ENCODE assay signal across 13 cellular contexts in the genomic region with DNA sequence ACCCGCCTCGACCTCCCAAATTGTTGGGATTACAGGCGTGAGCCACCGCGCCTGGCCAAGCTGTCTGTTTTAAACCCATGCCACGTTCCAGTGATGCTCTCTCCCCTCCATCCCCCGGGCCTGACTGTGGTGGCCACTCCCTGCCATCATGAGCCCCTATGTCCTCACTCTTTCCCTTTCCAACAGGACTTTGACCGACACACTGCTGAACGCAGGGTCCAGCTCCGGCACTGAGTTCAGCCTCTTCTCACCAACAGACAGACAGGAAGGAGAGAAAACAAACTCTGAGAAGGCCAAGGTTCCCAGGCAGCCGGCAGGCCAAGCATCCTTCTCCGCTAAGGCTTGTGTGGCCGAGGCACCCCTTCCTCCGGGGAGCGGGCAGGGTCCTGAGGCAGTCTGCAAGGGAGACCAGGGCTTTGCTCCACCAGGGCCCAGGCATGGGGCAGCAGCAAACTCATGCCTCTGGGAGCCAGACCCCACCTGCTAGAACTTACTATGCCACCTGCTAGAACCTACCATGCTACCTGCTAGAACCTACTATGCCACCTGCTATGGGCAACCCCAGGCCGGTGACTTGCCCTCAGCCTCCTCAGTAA.
DNase-seq lines count a peak whose midpoint lies in the region; ATAC-seq and TF ChIP-seq lines count a peak whose summit lies in the region.
"Had no signal": no experiment of that assay in that cellular context is flagged by ENCODE, and none has a peak within 500 bp of the region (broad histone marks: within the 10 kb centered on the region; RNA-seq: fewer than 3 reads in every experiment).

No MANE protein-coding gene starts in this region.

- WGBS in liver: 83% methylated on average over 16 of the region's 16 CpGs
- WGBS in gastroesophageal sphincter (ENCODE audit: low coverage in 1 of 2), 2 donors: 93% methylated on average over 8 of the region's 16 CpGs; no CpG with 5 or more reads in 1 of the 2 donors

- H3K27me3 ChIP-seq in BLaER1 (no peaks in the 10 kb centered on the region), liver (ENCODE audit: control insufficient read depth in 4 of 4, insufficient read depth in 4 of 4, low read length in 3 of 4) (no peaks in the 10 kb centered on the region), gastroesophageal sphincter (no peaks in the 10 kb centered on the region)

- TF ChIP-seq EP300 in gastroesophageal sphincter (IDR thresholded peaks at IDR 0.05): no peak

- H3K27me3 Mint-ChIP-seq in activated CD8-positive, alpha-beta T cell treated with anti-CD3 and anti-CD28 coated beads, Interleukin-2, amount 10 ng/mL, durations not matched to agents 7 days and 5 days (ENCODE audit: low read depth): no peaks in the 10 kb centered on the region
- no peaks in the 10 kb centered on the region for H3K27me3 Mint-ChIP-seq in activated CD8-positive, alpha-beta T cell treated with anti-CD3 and anti-CD28 coated beads for 36 hours
- no peaks in the 10 kb centered on the region for H3K27me3 Mint-ChIP-seq in stimulated activated naive B cell treated with anti-CD40 and anti-IgM and Interleukin-4, amounts not matched to agents 10 μg/mL and 1 μg/mL and 100 μg/mL, for 72 hours
- H3K27me3 Mint-ChIP-seq: CD8-positive, alpha-beta memory T cell had no signal

- peaks cover 79% of the 10 kb centered on the region for H3K4me1 ChIP-seq in BLaER1
- peaks cover 0 to 3% (median 1%) of the 10 kb centered on the region in 4 donors for H3K4me1 ChIP-seq in liver (ENCODE audit: control insufficient read depth in 4 of 4, insufficient read depth in 4 of 4, low read length in 3 of 4)
- H3K4me1 ChIP-seq in gastroesophageal sphincter: peaks cover 0 to 7% (median 0%) of the 10 kb centered on the region in 3 donors
- H3K4me1 ChIP-seq: Caco-2 had no signal

- POLR2A ChIA-PET in activated CD8-positive, alpha-beta T cell treated with anti-CD3 and anti-CD28 coated beads, Interleukin-2, amount 10 ng/mL, durations not matched to agents 7 days and 5 days (lab: Charles Lee): no interaction called here
- POLR2A ChIA-PET in activated CD8-positive, alpha-beta T cell treated with anti-CD3 and anti-CD28 coated beads for 36 hours (lab: Charles Lee): no interaction called here

- intact Hi-C loops in activated CD8-positive, alpha-beta T cell treated with anti-CD3 and anti-CD28 coated beads for 36 hours (cut with micrococcal nuclease): no loop called here

- ATAC-seq in activated CD8-positive, alpha-beta T cell treated with anti-CD3 and anti-CD28 coated beads, Interleukin-2, amount 10 ng/mL, durations not matched to agents 7 days and 5 days: no peak
- ATAC-seq in activated CD8-positive, alpha-beta T cell treated with anti-CD3 and anti-CD28 coated beads for 36 hours: no peak
- ATAC-seq in stimulated activated naive B cell treated with anti-CD40 and anti-IgM and Interleukin-4, amounts not matched to agents 10 μg/mL and 1 μg/mL and 100 μg/mL, for 72 hours (replicated peaks): no peak
- ATAC-seq in gastroesophageal sphincter: no peak
- ATAC-seq: HCT116 had no signal

- H4K20me1 ChIP-seq in BLaER1: peaks cover 99% of the 10 kb centered on the region

- H3K9me3 ChIP-seq in BLaER1 (no peaks in the 10 kb centered on the region), liver (ENCODE audit: control insufficient read depth in 4 of 4, low read length in 3 of 4) (no peaks in the 10 kb centered on the region), gastroesophageal sphincter (no peaks in the 10 kb centered on the region)
- H3K9me3 ChIP-seq: Caco-2 had no signal

- peaks cover 12% of the 10 kb centered on the region for H3K36me3 Mint-ChIP-seq in activated CD8-positive, alpha-beta T cell treated with anti-CD3 and anti-CD28 coated beads, Interleukin-2, amount 10 ng/mL, durations not matched to agents 7 days and 5 days (ENCODE audit: low read depth)
- peaks cover 22% of the 10 kb centered on the region for H3K36me3 Mint-ChIP-seq in activated CD8-positive, alpha-beta T cell treated with anti-CD3 and anti-CD28 coated beads for 36 hours (ENCODE audit: low read depth)
- peaks cover 48 to 73% of the 10 kb centered on the region in 2 donors for H3K36me3 Mint-ChIP-seq in stimulated activated naive B cell treated with anti-CD40 and anti-IgM and Interleukin-4, amounts not matched to agents 10 μg/mL and 1 μg/mL and 100 μg/mL, for 72 hours

- H3K27ac ChIP-seq in BLaER1: peak overlapping the region; percentile 41; the same call in 1 of the 2 replicates
- H3K27ac ChIP-seq in liver (ENCODE audit: low read depth in 1 of 2, low read length in 2 of 2): no peak overlapping the region
- H3K27ac ChIP-seq in gastroesophageal sphincter: no peak overlapping the region
- H3K27ac ChIP-seq: 22Rv1, GM23248 had no signal

- no peak for TF ChIP-seq POLR2A in gastroesophageal sphincter (IDR thresholded peaks at IDR 0.05)

- no peak for TF ChIP-seq RAD21 in liver (IDR thresholded peaks at IDR 0.05)

- peaks cover 83% of the 10 kb centered on the region for H3K36me3 ChIP-seq in BLaER1
- H3K36me3 ChIP-seq in liver (ENCODE audit: control insufficient read depth in 4 of 4, insufficient read depth in 3 of 4, low read depth in 1 of 4, low read length in 3 of 4): peaks cover 0 to 12% (median 4%) of the 10 kb centered on the region in 4 donors
- peaks cover 0 to 63% of the 10 kb centered on the region in 2 donors for H3K36me3 ChIP-seq in gastroesophageal sphincter

- H3K9me3 Mint-ChIP-seq in activated CD8-positive, alpha-beta T cell treated with anti-CD3 and anti-CD28 coated beads, Interleukin-2, amount 10 ng/mL, durations not matched to agents 7 days and 5 days (ENCODE audit: insufficient read depth): no peaks in the 10 kb centered on the region
- no peaks in the 10 kb centered on the region for H3K9me3 Mint-ChIP-seq in activated CD8-positive, alpha-beta T cell treated with anti-CD3 and anti-CD28 coated beads for 36 hours
- no peaks in the 10 kb centered on the region for H3K9me3 Mint-ChIP-seq in stimulated activated naive B cell treated with anti-CD40 and anti-IgM and Interleukin-4, amounts not matched to agents 10 μg/mL and 1 μg/mL and 100 μg/mL, for 72 hours
- H3K9me3 Mint-ChIP-seq: CD8-positive, alpha-beta memory T cell had no signal

- H3K4me3 ChIP-seq in BLaER1 (no peak overlapping the region), liver (ENCODE audit: low read depth in 1 of 3, low read length in 3 of 3) (no peak overlapping the region), gastroesophageal sphincter (no peak overlapping the region)
- H3K4me3 ChIP-seq: GM23248 had no signal

- H3K4me3 Mint-ChIP-seq in activated CD8-positive, alpha-beta T cell treated with anti-CD3 and anti-CD28 coated beads, Interleukin-2, amount 10 ng/mL, durations not matched to agents 7 days and 5 days: no peak overlapping the region
- no peak overlapping the region for H3K4me3 Mint-ChIP-seq in activated CD8-positive, alpha-beta T cell treated with anti-CD3 and anti-CD28 coated beads for 36 hours
- no peak overlapping the region for H3K4me3 Mint-ChIP-seq in stimulated activated naive B cell treated with anti-CD40 and anti-IgM and Interleukin-4, amounts not matched to agents 10 μg/mL and 1 μg/mL and 100 μg/mL, for 72 hours
- H3K4me3 Mint-ChIP-seq: CD8-positive, alpha-beta memory T cell had no signal

- no peak overlapping the region for H3K4me2 ChIP-seq in BLaER1

- H3K4me1 Mint-ChIP-seq in activated CD8-positive, alpha-beta T cell treated with anti-CD3 and anti-CD28 coated beads, Interleukin-2, amount 10 ng/mL, durations not matched to agents 7 days and 5 days (ENCODE audit: low read depth): peaks cover 16% of the 10 kb centered on the region
- H3K4me1 Mint-ChIP-seq in activated CD8-positive, alpha-beta T cell treated with anti-CD3 and anti-CD28 coated beads for 36 hours (ENCODE audit: low read depth): no peaks in the 10 kb centered on the region
- H3K4me1 Mint-ChIP-seq in stimulated activated naive B cell treated with anti-CD40 and anti-IgM and Interleukin-4, amounts not matched to agents 10 μg/mL and 1 μg/mL and 100 μg/mL, for 72 hours: peaks cover 21 to 28% of the 10 kb centered on the region in 2 donors

- H3K27ac Mint-ChIP-seq in activated CD8-positive, alpha-beta T cell treated with anti-CD3 and anti-CD28 coated beads, Interleukin-2, amount 10 ng/mL, durations not matched to agents 7 days and 5 days: peak overlapping the region; percentile 32
- no peak overlapping the region for H3K27ac Mint-ChIP-seq in activated CD8-positive, alpha-beta T cell treated with anti-CD3 and anti-CD28 coated beads for 36 hours
- H3K27ac Mint-ChIP-seq in stimulated activated naive B cell treated with anti-CD40 and anti-IgM and Interleukin-4, amounts not matched to agents 10 μg/mL and 1 μg/mL and 100 μg/mL, for 72 hours: peak overlapping the region; percentile 21

- no peak for DNase-seq in activated CD8-positive, alpha-beta T cell treated with anti-CD3 and anti-CD28 coated beads, Interleukin-2, amount 10 ng/mL, durations not matched to agents 7 days and 5 days
- no peak for DNase-seq in activated CD8-positive, alpha-beta T cell treated with anti-CD3 and anti-CD28 coated beads for 36 hours
- DNase-seq in stimulated activated naive B cell treated with anti-CD40 and anti-IgM and Interleukin-4, amounts not matched to agents 10 μg/mL and 1 μg/mL and 100 μg/mL, for 72 hours: no peak
- DNase-seq in SHP77 treated with DMSO at 0.1 percent for 48 hours (lab: John Stamatoyannopoulos, UW): no peak
- DNase-seq: Caco-2; CD8-positive, alpha-beta memory T cell; DND-41; GM23248 had no signal

- no peak for TF ChIP-seq CTCF in activated CD8-positive, alpha-beta T cell treated with anti-CD3 and anti-CD28 coated beads for 36 hours (IDR thresholded peaks at IDR 0.05)
- no peak for TF ChIP-seq CTCF in liver (IDR thresholded peaks at IDR 0.05; ENCODE audit: low read depth, low read length, missing input control)
- TF ChIP-seq CTCF in gastroesophageal sphincter (IDR thresholded peaks at IDR 0.05): no peak

- no peak overlapping the region for H3K9ac ChIP-seq in BLaER1
- no peak overlapping the region for H3K9ac ChIP-seq in liver (ENCODE audit: low read depth in 1 of 2, low read length in 2 of 2)
- H3K9ac ChIP-seq: GM23248 had no signal

- CTCF ChIA-PET in activated CD8-positive, alpha-beta T cell treated with anti-CD3 and anti-CD28 coated beads, Interleukin-2, amount 10 ng/mL, durations not matched to agents 7 days and 5 days (lab: Charles Lee): no interaction called here
- CTCF ChIA-PET in activated CD8-positive, alpha-beta T cell treated with anti-CD3 and anti-CD28 coated beads for 36 hours (lab: Charles Lee): no interaction called here

TF ChIP-seq in liver, 16 proteins besides CTCF, POLR2A, EP300 and RAD21:
- TF ChIP-seq SP1 (IDR thresholded peaks at IDR 0.05) (peak; percentile 34), RXRA (IDR thresholded peaks at IDR 0.05) (peak in 1 of 2 donors; percentile 12), HNF4A (conservative IDR thresholded peaks at IDR 0.05) (peak; percentile 63 to 82)
- TF ChIP-seq, protein P1, sequence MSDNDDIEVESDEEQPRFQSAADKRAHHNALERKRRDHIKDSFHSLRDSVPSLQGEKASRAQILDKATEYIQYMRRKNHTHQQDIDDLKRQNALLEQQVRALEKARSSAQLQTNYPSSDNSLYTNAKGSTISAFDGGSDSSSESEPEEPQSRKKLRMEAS (IDR thresholded peaks at IDR 0.05): no peak
